In the genomic region with DNA sequence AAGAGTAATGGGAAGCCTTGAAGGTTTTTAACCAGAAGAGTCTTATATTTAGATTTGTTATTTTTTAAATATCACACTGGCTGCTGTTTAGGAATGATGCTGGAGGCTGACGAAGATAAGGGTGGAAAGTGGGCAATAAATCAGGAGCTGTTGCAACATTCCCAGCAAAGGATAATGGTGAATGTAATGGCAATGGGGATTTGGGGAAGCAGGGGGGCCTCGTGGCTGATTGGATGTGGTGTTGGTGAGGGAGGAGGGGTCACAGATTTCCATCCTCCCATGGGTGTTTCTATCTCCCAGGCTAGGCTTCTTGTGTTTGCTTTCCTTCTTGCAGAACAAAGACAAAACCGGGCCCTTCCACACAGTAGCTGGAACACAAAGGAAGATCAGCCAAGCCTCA, we compare ENCODE assay signal across 1 cellular context.
TF ChIP-seq lines count a peak whose summit lies in the region.

No MANE protein-coding gene starts in this region.

TF ChIP-seq in H1, 55 proteins besides CTCF, POLR2A, EP300 and RAD21:
- TF ChIP-seq BRCA1 (IDR thresholded peaks at IDR 0.05; ENCODE audit: low read depth, low read length) (no peak), EGR1 (IDR thresholded peaks at IDR 0.05; ENCODE audit: borderline replicate concordance, low read depth, low read length) (no peak), SP4 (IDR thresholded peaks at IDR 0.05; ENCODE audit: low read length) (no peak), NANOG (IDR thresholded peaks at IDR 0.05; ENCODE audit: insufficient read depth, low read depth, low read length, poor library complexity, severe bottlenecking) (no peak), RFX5 (IDR thresholded peaks at IDR 0.05; ENCODE audit: borderline replicate concordance, low read depth, low read length) (no peak), KDM4A (IDR thresholded peaks at IDR 0.05; ENCODE audit: low read depth, low read length, severe bottlenecking) (no peak), SAP30 (IDR thresholded peaks at IDR 0.05; ENCODE audit: insufficient read depth, insufficient replicate concordance, low read length) (no peak), FOSL1 (IDR thresholded peaks at IDR 0.05; ENCODE audit: insufficient read depth, low read depth, low read length) (no peak), SUZ12 (IDR thresholded peaks at IDR 0.05; ENCODE audit: low read length) (no peak), HDAC2 (IDR thresholded peaks at IDR 0.05; ENCODE audit: borderline replicate concordance in 1 of 2, low read depth in 2 of 2, low read length in 2 of 2) (no peak), PHF8 (conservative IDR thresholded peaks at IDR 0.05; ENCODE audit: low read depth, low read length) (no peak), SRF (IDR thresholded peaks at IDR 0.05; ENCODE audit: low read depth, low read length) (no peak)
- TF ChIP-seq, protein P1, sequence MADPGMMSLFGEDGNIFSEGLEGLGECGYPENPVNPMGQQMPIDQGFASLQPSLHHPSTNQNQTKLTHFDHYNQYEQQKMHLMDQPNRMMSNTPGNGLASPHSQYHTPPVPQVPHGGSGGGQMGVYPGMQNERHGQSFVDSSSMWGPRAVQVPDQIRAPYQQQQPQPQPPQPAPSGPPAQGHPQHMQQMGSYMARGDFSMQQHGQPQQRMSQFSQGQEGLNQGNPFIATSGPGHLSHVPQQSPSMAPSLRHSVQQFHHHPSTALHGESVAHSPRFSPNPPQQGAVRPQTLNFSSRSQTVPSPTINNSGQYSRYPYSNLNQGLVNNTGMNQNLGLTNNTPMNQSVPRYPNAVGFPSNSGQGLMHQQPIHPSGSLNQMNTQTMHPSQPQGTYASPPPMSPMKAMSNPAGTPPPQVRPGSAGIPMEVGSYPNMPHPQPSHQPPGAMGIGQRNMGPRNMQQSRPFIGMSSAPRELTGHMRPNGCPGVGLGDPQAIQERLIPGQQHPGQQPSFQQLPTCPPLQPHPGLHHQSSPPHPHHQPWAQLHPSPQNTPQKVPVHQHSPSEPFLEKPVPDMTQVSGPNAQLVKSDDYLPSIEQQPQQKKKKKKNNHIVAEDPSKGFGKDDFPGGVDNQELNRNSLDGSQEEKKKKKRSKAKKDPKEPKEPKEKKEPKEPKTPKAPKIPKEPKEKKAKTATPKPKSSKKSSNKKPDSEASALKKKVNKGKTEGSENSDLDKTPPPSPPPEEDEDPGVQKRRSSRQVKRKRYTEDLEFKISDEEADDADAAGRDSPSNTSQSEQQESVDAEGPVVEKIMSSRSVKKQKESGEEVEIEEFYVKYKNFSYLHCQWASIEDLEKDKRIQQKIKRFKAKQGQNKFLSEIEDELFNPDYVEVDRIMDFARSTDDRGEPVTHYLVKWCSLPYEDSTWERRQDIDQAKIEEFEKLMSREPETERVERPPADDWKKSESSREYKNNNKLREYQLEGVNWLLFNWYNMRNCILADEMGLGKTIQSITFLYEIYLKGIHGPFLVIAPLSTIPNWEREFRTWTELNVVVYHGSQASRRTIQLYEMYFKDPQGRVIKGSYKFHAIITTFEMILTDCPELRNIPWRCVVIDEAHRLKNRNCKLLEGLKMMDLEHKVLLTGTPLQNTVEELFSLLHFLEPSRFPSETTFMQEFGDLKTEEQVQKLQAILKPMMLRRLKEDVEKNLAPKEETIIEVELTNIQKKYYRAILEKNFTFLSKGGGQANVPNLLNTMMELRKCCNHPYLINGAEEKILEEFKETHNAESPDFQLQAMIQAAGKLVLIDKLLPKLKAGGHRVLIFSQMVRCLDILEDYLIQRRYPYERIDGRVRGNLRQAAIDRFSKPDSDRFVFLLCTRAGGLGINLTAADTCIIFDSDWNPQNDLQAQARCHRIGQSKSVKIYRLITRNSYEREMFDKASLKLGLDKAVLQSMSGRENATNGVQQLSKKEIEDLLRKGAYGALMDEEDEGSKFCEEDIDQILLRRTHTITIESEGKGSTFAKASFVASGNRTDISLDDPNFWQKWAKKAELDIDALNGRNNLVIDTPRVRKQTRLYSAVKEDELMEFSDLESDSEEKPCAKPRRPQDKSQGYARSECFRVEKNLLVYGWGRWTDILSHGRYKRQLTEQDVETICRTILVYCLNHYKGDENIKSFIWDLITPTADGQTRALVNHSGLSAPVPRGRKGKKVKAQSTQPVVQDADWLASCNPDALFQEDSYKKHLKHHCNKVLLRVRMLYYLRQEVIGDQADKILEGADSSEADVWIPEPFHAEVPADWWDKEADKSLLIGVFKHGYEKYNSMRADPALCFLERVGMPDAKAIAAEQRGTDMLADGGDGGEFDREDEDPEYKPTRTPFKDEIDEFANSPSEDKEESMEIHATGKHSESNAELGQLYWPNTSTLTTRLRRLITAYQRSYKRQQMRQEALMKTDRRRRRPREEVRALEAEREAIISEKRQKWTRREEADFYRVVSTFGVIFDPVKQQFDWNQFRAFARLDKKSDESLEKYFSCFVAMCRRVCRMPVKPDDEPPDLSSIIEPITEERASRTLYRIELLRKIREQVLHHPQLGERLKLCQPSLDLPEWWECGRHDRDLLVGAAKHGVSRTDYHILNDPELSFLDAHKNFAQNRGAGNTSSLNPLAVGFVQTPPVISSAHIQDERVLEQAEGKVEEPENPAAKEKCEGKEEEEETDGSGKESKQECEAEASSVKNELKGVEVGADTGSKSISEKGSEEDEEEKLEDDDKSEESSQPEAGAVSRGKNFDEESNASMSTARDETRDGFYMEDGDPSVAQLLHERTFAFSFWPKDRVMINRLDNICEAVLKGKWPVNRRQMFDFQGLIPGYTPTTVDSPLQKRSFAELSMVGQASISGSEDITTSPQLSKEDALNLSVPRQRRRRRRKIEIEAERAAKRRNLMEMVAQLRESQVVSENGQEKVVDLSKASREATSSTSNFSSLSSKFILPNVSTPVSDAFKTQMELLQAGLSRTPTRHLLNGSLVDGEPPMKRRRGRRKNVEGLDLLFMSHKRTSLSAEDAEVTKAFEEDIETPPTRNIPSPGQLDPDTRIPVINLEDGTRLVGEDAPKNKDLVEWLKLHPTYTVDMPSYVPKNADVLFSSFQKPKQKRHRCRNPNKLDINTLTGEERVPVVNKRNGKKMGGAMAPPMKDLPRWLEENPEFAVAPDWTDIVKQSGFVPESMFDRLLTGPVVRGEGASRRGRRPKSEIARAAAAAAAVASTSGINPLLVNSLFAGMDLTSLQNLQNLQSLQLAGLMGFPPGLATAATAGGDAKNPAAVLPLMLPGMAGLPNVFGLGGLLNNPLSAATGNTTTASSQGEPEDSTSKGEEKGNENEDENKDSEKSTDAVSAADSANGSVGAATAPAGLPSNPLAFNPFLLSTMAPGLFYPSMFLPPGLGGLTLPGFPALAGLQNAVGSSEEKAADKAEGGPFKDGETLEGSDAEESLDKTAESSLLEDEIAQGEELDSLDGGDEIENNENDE (IDR thresholded peaks at IDR 0.05; ENCODE audit: insufficient replicate concordance, low read length): no peak
- TF ChIP-seq, protein P2, sequence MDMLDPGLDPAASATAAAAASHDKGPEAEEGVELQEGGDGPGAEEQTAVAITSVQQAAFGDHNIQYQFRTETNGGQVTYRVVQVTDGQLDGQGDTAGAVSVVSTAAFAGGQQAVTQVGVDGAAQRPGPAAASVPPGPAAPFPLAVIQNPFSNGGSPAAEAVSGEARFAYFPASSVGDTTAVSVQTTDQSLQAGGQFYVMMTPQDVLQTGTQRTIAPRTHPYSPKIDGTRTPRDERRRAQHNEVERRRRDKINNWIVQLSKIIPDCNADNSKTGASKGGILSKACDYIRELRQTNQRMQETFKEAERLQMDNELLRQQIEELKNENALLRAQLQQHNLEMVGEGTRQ (IDR thresholded peaks at IDR 0.05; ENCODE audit: low read length): no peak
